9 cellular contexts compared by ENCODE assay signal in genomic region chr2:1593371-1594205, GRCh38.
DNase-seq lines count a peak whose midpoint lies in the region; ATAC-seq and TF ChIP-seq lines count a peak whose summit lies in the region.
"Had no signal": no experiment of that assay in that cellular context is flagged by ENCODE, and none has a peak within 500 bp of the region (broad histone marks: within the 10 kb centered on the region; RNA-seq: fewer than 3 reads in every experiment).

No MANE protein-coding gene starts in this region.

- intact Hi-C loops in esophagus muscularis mucosa (cut with DNase I) = loop anchor here (2.0 kb wide), 1 partner anchor 151 kb away; the partner anchor contains the start of gene PXDN

- peak overlapping the region; percentile 7 for H2BK12ac ChIP-seq in trophoblast cell (ENCODE audit: low read length)

- no peak overlapping the region for H3K4me2 ChIP-seq in trophoblast cell (ENCODE audit: low read length)

- no peak overlapping the region for H2BK120ac ChIP-seq in trophoblast cell (ENCODE audit: insufficient read depth, low read length, poor library complexity)

- H3K18ac ChIP-seq in trophoblast cell (ENCODE audit: low read length) = no peak overlapping the region

- H2BK5ac ChIP-seq in trophoblast cell (ENCODE audit: low read depth, low read length, poor library complexity) = no peak overlapping the region

- H3K27ac ChIP-seq in esophagus muscularis mucosa (replicated peaks in 1 of 4) (peak overlapping the region; percentile 27 to 47 (median 38)), trophoblast cell (ENCODE audit: low read depth, low read length) (peak overlapping the region; percentile 74)

- H3K4me3 ChIP-seq in esophagus muscularis mucosa (no peak overlapping the region), trophoblast cell (ENCODE audit: low read depth, low read length) (no peak overlapping the region)
- H3K4me3 ChIP-seq: HAP-1 had no signal

- peaks cover 3% of the 10 kb centered on the region for H3K79me1 ChIP-seq in trophoblast cell (ENCODE audit: low read length)

- H2AK5ac ChIP-seq in trophoblast cell (ENCODE audit: low read length) = no peak overlapping the region

- TF ChIP-seq POLR2A in esophagus muscularis mucosa (IDR thresholded peaks at IDR 0.05; ENCODE audit: low read depth) = no peak

- peaks cover 2% of the 10 kb centered on the region for H3K79me2 ChIP-seq in trophoblast cell (ENCODE audit: control insufficient read depth, insufficient read depth, low read length, poor library complexity)

- ATAC-seq in GM19023 (IDR thresholded peaks at IDR 0.05; ENCODE audit: unreplicated experiment) = no peak
- ATAC-seq in HG03280 (IDR thresholded peaks at IDR 0.05; ENCODE audit: unreplicated experiment) = no peak
- ATAC-seq in HG02973 (IDR thresholded peaks at IDR 0.05; ENCODE audit: unreplicated experiment) = no peak

- H3K14ac ChIP-seq in trophoblast cell (ENCODE audit: low read length) = peak overlapping the region; percentile 13

- no peak for TF ChIP-seq EP300 in esophagus muscularis mucosa (IDR thresholded peaks at IDR 0.05)

- no peak overlapping the region for H3K4ac ChIP-seq in trophoblast cell (ENCODE audit: low read depth, low read length)

- 37% methylated on average over 17 of the region's 19 CpGs for WGBS in esophagus muscularis mucosa
- WGBS in trophoblast cell (ENCODE audit: extremely low coverage, insufficient coverage, insufficient read length) = no CpG with 5 or more reads among the region's 19 CpGs

- H4K91ac ChIP-seq in trophoblast cell (ENCODE audit: low read depth, low read length) = peak overlapping the region; percentile 41

- TF ChIP-seq CTCF in esophagus muscularis mucosa (IDR thresholded peaks at IDR 0.05) = peak in 1 of 3 experiments; percentile 4

- no peak overlapping the region for H3K23ac ChIP-seq in trophoblast cell (ENCODE audit: low read length)

- H4K8ac ChIP-seq in trophoblast cell (ENCODE audit: low read depth, low read length) = no peak overlapping the region

- no peak overlapping the region for H2AFZ ChIP-seq in trophoblast cell (ENCODE audit: insufficient read depth, low read length, poor library complexity)

- no peaks in the 10 kb centered on the region for H3K9me3 ChIP-seq in esophagus muscularis mucosa
- peaks cover 21% of the 10 kb centered on the region for H3K9me3 ChIP-seq in trophoblast cell (ENCODE audit: insufficient read depth, low read depth, low read length)
- H3K9me3 ChIP-seq: HAP-1 had no signal

- H4K12ac ChIP-seq in trophoblast cell (ENCODE audit: low read depth, low read length) = no peak overlapping the region

- DNase-seq in GM03348 (ENCODE audit: low spot score) (peak; percentile 81), NCI-H510A (lab: John Stamatoyannopoulos, UW) (peak; percentile 37), esophagus muscularis mucosa (ENCODE audit: extremely low spot score) (no peak), trophoblast cell (peak; percentile 55 to 59), cerebellar nuclear complex (lab: John Stamatoyannopoulos, UW) (no peak)

- H3K27me3 ChIP-seq in esophagus muscularis mucosa (peaks cover 0 to 7% (median 0%) of the 10 kb centered on the region in 4 donors), trophoblast cell (ENCODE audit: insufficient read depth, low read length) (no peaks in the 10 kb centered on the region)

- no peaks in the 10 kb centered on the region for H3K36me3 ChIP-seq in esophagus muscularis mucosa
- H3K36me3 ChIP-seq in trophoblast cell (ENCODE audit: control insufficient read depth in 1 of 2, insufficient read depth in 2 of 2, low read length in 2 of 2) = no peaks in the 10 kb centered on the region
- H3K36me3 ChIP-seq: HAP-1 had no signal

- no peak overlapping the region for H3K9ac ChIP-seq in trophoblast cell (ENCODE audit: low read length)

- peaks cover 27 to 37% (median 31%) of the 10 kb centered on the region in 4 donors for H3K4me1 ChIP-seq in esophagus muscularis mucosa
- peaks cover 34 to 39% of the 10 kb centered on the region in 2 experiments for H3K4me1 ChIP-seq in trophoblast cell (ENCODE audit: control insufficient read depth in 1 of 2, insufficient read depth in 2 of 2, low read length in 2 of 2)
- H3K4me1 ChIP-seq: HAP-1 had no signal

Comparison
In these comparisons a context has a peak if more than half of its experiments do, and no peak if none do; other contexts are left out.
1. DNase-seq: peak in GM03348 (single experiment), NCI-H510A (single experiment) and trophoblast cell (2 of 2); none in esophagus muscularis mucosa (single experiment) and cerebellar nuclear complex (0 of 2).